In genomic region chr11:41273908-41274307, GRCh38 we compare ENCODE assay signal across 17 cellular contexts.
DNase-seq lines count a peak whose midpoint lies in the region; ATAC-seq and TF ChIP-seq lines count a peak whose summit lies in the region.
"Had no signal": no experiment of that assay in that cellular context is flagged by ENCODE, and none has a peak within 500 bp of the region (broad histone marks: within the 10 kb centered on the region; RNA-seq: fewer than 3 reads in every experiment).

No MANE protein-coding gene starts in this region.

- TF ChIP-seq CTCF in cardiac muscle cell (IDR thresholded peaks at IDR 0.05; ENCODE audit: low read depth, low read length) = no peak

- no peak overlapping the region for H2BK120ac ChIP-seq in neuronal stem cell (ENCODE audit: low read depth, low read length)

- H2AFZ ChIP-seq in neuronal stem cell (ENCODE audit: low read length) = no peak overlapping the region
- H2AFZ ChIP-seq: GM23338 had no signal

- intact Hi-C loops in Right ventricle myocardium superior (cut with DNase I) = no loop called here
- intact Hi-C loops in right cardiac atrium (cut with DNase I) = no loop called here
- intact Hi-C loops in cardiac septum (cut with DNase I) = no loop called here

- H3K18ac ChIP-seq in neuronal stem cell (ENCODE audit: low read length) = peak overlapping the region; percentile 11

- H3K36me3 ChIP-seq in cardiac muscle cell (no peaks in the 10 kb centered on the region), neuronal stem cell (replicated peaks in 1 of 2; ENCODE audit: control insufficient read depth in 2 of 2, insufficient read depth in 2 of 2, low read length in 2 of 2) (no peaks in the 10 kb centered on the region)
- H3K36me3 ChIP-seq: BLaER1 had no signal

- no peak overlapping the region for H3K14ac ChIP-seq in neuronal stem cell (ENCODE audit: low read length)

- H2BK5ac ChIP-seq in neuronal stem cell (ENCODE audit: low read length) = no peak overlapping the region

- no peak overlapping the region for H4K8ac ChIP-seq in neuronal stem cell (ENCODE audit: low read depth, low read length)

- H2AK5ac ChIP-seq in neuronal stem cell (ENCODE audit: low read depth, low read length) = no peak overlapping the region

- no peak overlapping the region for H4K91ac ChIP-seq in neuronal stem cell (ENCODE audit: low read depth, low read length, poor library complexity)

- ATAC-seq in Right ventricle myocardium superior (ENCODE audit: poor library complexity) (no peak), right cardiac atrium (peak in 1 of 2 donors; percentile 60)
- ATAC-seq: CD8-positive, alpha-beta T cell; GM23338; HCT116 had no signal

- 57% methylated on average over 3 of the region's 3 CpGs for WGBS in right cardiac atrium
- no CpG with 5 or more reads among the region's 3 CpGs for WGBS in neuronal stem cell (ENCODE audit: extremely low coverage in 2 of 2, insufficient read length in 2 of 2, insufficient replicate concordance in 1 of 2), 2 donors

- no peak overlapping the region for H3K9ac ChIP-seq in neuronal stem cell (ENCODE audit: low read depth, low read length, poor library complexity)
- H3K9ac ChIP-seq: BLaER1 had no signal

- H3K27ac ChIP-seq in cardiac muscle cell (peak overlapping the region; percentile 58), right cardiac atrium (ENCODE audit: low read length) (peak overlapping the region; percentile 42), neuronal stem cell (replicated peaks; ENCODE audit: low read length) (no peak overlapping the region)
- H3K27ac ChIP-seq: 22Rv1, BLaER1, C4-2B had no signal

- H3K9me3 ChIP-seq in cardiac muscle cell (ENCODE audit: low read depth) (no peaks in the 10 kb centered on the region), right cardiac atrium (ENCODE audit: control insufficient read depth, low read length) (no peaks in the 10 kb centered on the region), neuronal stem cell (replicated peaks in 1 of 2; ENCODE audit: control insufficient read depth in 2 of 2, insufficient read depth in 1 of 2, low read depth in 1 of 2, low read length in 2 of 2) (no peaks in the 10 kb centered on the region)
- H3K9me3 ChIP-seq: BLaER1, Caco-2 had no signal

- no peak overlapping the region for H2BK12ac ChIP-seq in neuronal stem cell (ENCODE audit: low read length)

- H3K4me3 ChIP-seq in cardiac muscle cell = no peak overlapping the region
- H3K4me3 ChIP-seq in right cardiac atrium (ENCODE audit: low read length) = no peak overlapping the region
- no peak overlapping the region for H3K4me3 ChIP-seq in neuronal stem cell (ENCODE audit: low read length in 2 of 2)
- H3K4me3 ChIP-seq: BLaER1, GM23338 had no signal

- no peak overlapping the region for H3K4me2 ChIP-seq in neuronal stem cell (ENCODE audit: insufficient read depth, low read length, poor library complexity, severe bottlenecking)
- H3K4me2 ChIP-seq: BLaER1, GM23338 had no signal

- no peak overlapping the region for H2BK15ac ChIP-seq in neuronal stem cell (ENCODE audit: low read length)

- H3K4ac ChIP-seq in neuronal stem cell (ENCODE audit: low read length) = no peak overlapping the region

- peaks cover 21% of the 10 kb centered on the region for H3K4me1 ChIP-seq in cardiac muscle cell (ENCODE audit: low read depth)
- peaks cover 2% of the 10 kb centered on the region for H3K4me1 ChIP-seq in right cardiac atrium (ENCODE audit: control insufficient read depth, insufficient read depth, low read length)
- H3K4me1 ChIP-seq in neuronal stem cell (ENCODE audit: control insufficient read depth in 2 of 2, insufficient read depth in 1 of 2, low read depth in 1 of 2, low read length in 2 of 2) = peaks cover 1 to 6% of the 10 kb centered on the region in 2 donors
- H3K4me1 ChIP-seq: BLaER1, Caco-2 had no signal

- H3K79me1 ChIP-seq in neuronal stem cell (ENCODE audit: low read depth, low read length) = no peaks in the 10 kb centered on the region

- H3K23ac ChIP-seq in neuronal stem cell (ENCODE audit: low read depth, low read length, poor library complexity) = no peak overlapping the region

- peak in 1 of 2 donors; percentile 17 for DNase-seq in cardiac muscle cell (ENCODE audit: low read depth in 1 of 2, low spot score in 1 of 2)
- no peak for DNase-seq in Right ventricle myocardium superior
- DNase-seq in right cardiac atrium = no peak
- no peak for DNase-seq in cardiac septum (ENCODE audit: low spot score)
- no peak for DNase-seq in neuronal stem cell (ENCODE audit: low spot score)
- no peak for DNase-seq in DMS79 (lab: John Stamatoyannopoulos, UW)
- DNase-seq: Caco-2; CD4-positive, CD25-positive, alpha-beta regulatory T cell; CD8-positive, alpha-beta T cell; DMS153; GF-D8; H9 had no signal

- H3K27me3 ChIP-seq in cardiac muscle cell (no peaks in the 10 kb centered on the region), right cardiac atrium (ENCODE audit: control insufficient read depth, insufficient read depth) (no peaks in the 10 kb centered on the region), neuronal stem cell (ENCODE audit: control insufficient read depth in 3 of 3, insufficient read depth in 3 of 3, low read depth in 1 of 3, low read length in 3 of 3) (no peaks in the 10 kb centered on the region)
- H3K27me3 ChIP-seq: BLaER1 had no signal
